Comparison of ENCODE assay signal across 8 cellular contexts in genomic region chr12:52052471-52053186, GRCh38. TPM values are rescaled to one million over a fixed set of nuclear protein-coding genes. Genes with fewer than 3 reads are reported as not detected.
DNase-seq lines count a peak whose midpoint lies in the region; FAIRE-seq and TF ChIP-seq lines count a peak whose summit lies in the region.

No MANE protein-coding gene starts in this region.

- H3K79me2 ChIP-seq in OCI-LY7 (ENCODE audit: insufficient read depth, low read depth, low read length) (no peaks in the 10 kb centered on the region; the same call in 1 of the 2 replicates), osteoblast (ENCODE audit: insufficient read depth, low read length) (peaks cover 22% of the 10 kb centered on the region)

- peak overlapping the region; percentile 97 for H3K4me3 Mint-ChIP-seq in Calu3 (ENCODE audit: low read depth, unreplicated experiment)

- intact Hi-C loops in Calu3 (cut with micrococcal nuclease; ENCODE audit: unreplicated experiment), result no loop called here
- intact Hi-C loops in OCI-LY7 (cut with micrococcal nuclease; ENCODE audit: unreplicated experiment), result no loop called here

- BruUV-seq in Calu3 (replicated peaks; lab: Mats Ljungman, UMichigan), result TSS peak; percentile 40
- no TSS peak for BruUV-seq in OCI-LY7 (replicated peaks; lab: Mats Ljungman, UMichigan)

- H3K27ac ChIP-seq in OCI-LY7 (ENCODE audit: low read depth, low read length, poor library complexity, severe bottlenecking), result peak overlapping the region; percentile 66
- H3K27ac ChIP-seq in duodenal mucosa (ENCODE audit: low read depth, low read length), result peak overlapping the region; percentile 92
- peak overlapping the region; percentile 87 for H3K27ac ChIP-seq in osteoblast (ENCODE audit: low read depth, low read length)

- no peaks in the 10 kb centered on the region for H3K9me3 Mint-ChIP-seq in Calu3 (ENCODE audit: low read depth, unreplicated experiment)

- H3K4me2 ChIP-seq in OCI-LY7 (ENCODE audit: low read length), result peak overlapping the region; percentile 85
- peak overlapping the region; percentile 85 for H3K4me2 ChIP-seq in osteoblast (ENCODE audit: insufficient read depth, low read length)

- H3K4me1 ChIP-seq in OCI-LY7 (ENCODE audit: insufficient read depth, low read length, poor library complexity, severe bottlenecking), result peaks cover 36% of the 10 kb centered on the region
- H3K4me1 ChIP-seq in duodenal mucosa (ENCODE audit: control insufficient read depth in 1 of 2, insufficient read depth in 2 of 2, low read length in 2 of 2), result peaks cover 22 to 33% of the 10 kb centered on the region in 2 donors
- peaks cover 22% of the 10 kb centered on the region for H3K4me1 ChIP-seq in osteoblast (ENCODE audit: insufficient read depth, low read length)

- TF ChIP-seq CTCF in Calu3 (IDR thresholded peaks at IDR 0.05; ENCODE audit: unreplicated experiment) (no peak), OCI-LY7 (conservative IDR thresholded peaks at IDR 0.05; ENCODE audit: low read length) (no peak), osteoblast (IDR thresholded peaks at IDR 0.05; ENCODE audit: extremely low read depth, low read depth, low read length) (no peak)

- peaks cover 73% of the 10 kb centered on the region for H3K36me3 Mint-ChIP-seq in Calu3 (ENCODE audit: insufficient read depth, unreplicated experiment)

- POLR2A ChIA-PET in OCI-LY7 (lab: Charles Lee), result interaction anchor here (1.1 kb wide), 1 partner anchor 19 kb away, joined by 3 read pairs; no protein-coding TSS in a partner anchor

- H3K36me3 ChIP-seq in OCI-LY7 (ENCODE audit: insufficient read depth, low read length) (peaks cover 30% of the 10 kb centered on the region), duodenal mucosa (ENCODE audit: control insufficient read depth in 1 of 2, insufficient read depth in 2 of 2, low read length in 2 of 2) (peaks cover 13 to 31% of the 10 kb centered on the region in 2 donors), osteoblast (ENCODE audit: insufficient read depth, low read length) (peaks cover 28% of the 10 kb centered on the region)

- H3K27me3 Mint-ChIP-seq in Calu3 (ENCODE audit: unreplicated experiment), result no peaks in the 10 kb centered on the region

- H3K4me3 ChIP-seq in OCI-LY7 (ENCODE audit: low read depth, low read length, poor library complexity, severe bottlenecking), result peak overlapping the region; percentile 68
- peak overlapping the region; percentile 93 to 97 for H3K4me3 ChIP-seq in duodenal mucosa (ENCODE audit: low read depth in 1 of 2, low read length in 2 of 2)
- H3K4me3 ChIP-seq in osteoblast (ENCODE audit: insufficient read depth, low read length), result peak overlapping the region; percentile 75

- H2AFZ ChIP-seq in OCI-LY7 (ENCODE audit: low read length) (no peak overlapping the region), osteoblast (ENCODE audit: low read length) (no peak overlapping the region)

- H3K9me2 ChIP-seq in OCI-LY7 (ENCODE audit: insufficient read depth, low read length), result no peaks in the 10 kb centered on the region

- peak overlapping the region; percentile 80 for H3K27ac Mint-ChIP-seq in Calu3 (ENCODE audit: unreplicated experiment)

- no peaks in the 10 kb centered on the region for H4K20me1 ChIP-seq in OCI-LY7 (ENCODE audit: insufficient read depth, low read length)
- H4K20me1 ChIP-seq in osteoblast (ENCODE audit: insufficient read depth, low read length), result peaks cover 8% of the 10 kb centered on the region

- peak overlapping the region; percentile 92 to 100 for H3K9ac ChIP-seq in duodenal mucosa (ENCODE audit: low read depth in 1 of 2, low read length in 2 of 2)

- no peak for FAIRE-seq in frontal cortex (lab: Jason Lieb, UNC)

- H3K4me1 Mint-ChIP-seq in Calu3 (ENCODE audit: low read depth, unreplicated experiment), result peaks cover 21% of the 10 kb centered on the region

- H3K9me3 ChIP-seq in OCI-LY7 (ENCODE audit: low read length) (no peaks in the 10 kb centered on the region), duodenal mucosa (ENCODE audit: control insufficient read depth in 1 of 2, low read length in 2 of 2) (no peaks in the 10 kb centered on the region), osteoblast (ENCODE audit: low read depth, low read length) (no peaks in the 10 kb centered on the region)

- no peaks in the 10 kb centered on the region for H3K27me3 ChIP-seq in duodenal mucosa (ENCODE audit: control insufficient read depth in 1 of 2, insufficient read depth in 2 of 2, low read length in 2 of 2)
- no peaks in the 10 kb centered on the region for H3K27me3 ChIP-seq in osteoblast (ENCODE audit: insufficient read depth, low read length)

- CTCF ChIA-PET in Calu3 (lab: Charles Lee) (interaction anchor here (0.8 to 2.4 kb wide), 3 partner anchors 15 to 27 kb away, joined by 3 to 17 read pairs (median 3); no protein-coding TSS in a partner anchor), OCI-LY7 (lab: Charles Lee; ENCODE audit: unreplicated experiment) (interaction anchor here (0.7 kb wide), 1 partner anchor 30 kb away, joined by 4 read pairs; no protein-coding TSS in a partner anchor)

- DNase-seq in Calu3 (peak; percentile 34), OCI-LY7 (ENCODE audit: low spot score) (peak; percentile 55), osteoblast (ENCODE audit: insufficient read length, low spot score, missing footprints) (peak; percentile 80), NCI-H446 treated with DMSO at 0.1 percent for 48 hours (lab: John Stamatoyannopoulos, UW) (no peak), NK-92 (lab: John Stamatoyannopoulos, UW; ENCODE audit: unreplicated experiment) (no peak), COLO829 (ENCODE audit: low spot score) (no peak), frontal cortex (ENCODE audit: low spot score in 2 of 2) (no peak)

RNA-seq across cellular contexts. Expression of gene NR4A1, which starts 1.4 kb away (rescaled TPM):
- total RNA-seq in Calu3 (2022) (18.0 and 18.9 TPM in 2 replicates), OCI-LY7 (2022) (28.1 and 29.0 TPM in 2 replicates), osteoblast (3.3 and 3.5 TPM in 2 replicates), frontal cortex (5.3 TPM)
- 25.3 and 29.3 TPM in 2 replicates for total RNA-seq in OCI-LY7 (2014; rRNA removed; shearing (Covaris generic))

RNA-seq across cellular contexts. Expression of gene ATG101, which starts 17.1 kb away (rescaled TPM):
- total RNA-seq in Calu3 (2022), result 32.8 and 35.0 TPM in 2 replicates
- total RNA-seq in OCI-LY7 (2014; rRNA removed; shearing (Covaris generic)), result 53.9 and 65.5 TPM in 2 replicates
- 30.7 and 38.0 TPM in 2 replicates for total RNA-seq in OCI-LY7 (2022)
- 49.5 and 64.4 TPM in 2 replicates for total RNA-seq in osteoblast
- total RNA-seq in frontal cortex, result 26.5 TPM

RNA-seq across cellular contexts. Expression of gene SMIM41, which starts 26.9 kb away (rescaled TPM):
- total RNA-seq in Calu3 (2022), result not detected in 2 replicates
- not detected in 2 replicates for total RNA-seq in OCI-LY7 (2014; rRNA removed; shearing (Covaris generic))
- total RNA-seq in OCI-LY7 (2022), result not detected in 2 replicates
- total RNA-seq in osteoblast, result under 0.01 TPM in 1 of 2 replicates, not detected in the other
- not detected for total RNA-seq in frontal cortex

RNA-seq across cellular contexts. Expression of gene TAMALIN, which starts 45.9 kb away (rescaled TPM):
- total RNA-seq in Calu3 (2022) (0.34 TPM in 1 of 2 replicates, not detected in the other), OCI-LY7 (2022) (0.89 and 1.3 TPM in 2 replicates), osteoblast (4.7 and 6.5 TPM in 2 replicates), frontal cortex (2.4 TPM)
- total RNA-seq in OCI-LY7 (2014; rRNA removed; shearing (Covaris generic)), result 0.41 and 0.66 TPM in 2 replicates

Comparison
In these comparisons a context has a peak if more than half of its experiments do, and no peak if none do; other contexts are left out.
1. DNase-seq: peak in Calu3 (single experiment), OCI-LY7 (single experiment) and osteoblast (single experiment); none in NCI-H446 treated with DMSO at 0.1 percent for 48 hours (single experiment), NK-92 (single experiment), COLO829 (single experiment) and frontal cortex (0 of 2).
2. Peak in every context shown above with its lines, with median percentiles within 50 percentile points of each other: H3K27ac ChIP-seq and H3K4me3 ChIP-seq.